In genomic region chr3:115148142-115148790, GRCh38 we compare ENCODE assay signal across 7 cellular contexts. TPM values are rescaled to one million over a fixed set of nuclear protein-coding genes. Genes with fewer than 3 reads are reported as not detected.
DNase-seq lines count a peak whose midpoint lies in the region; ATAC-seq, FAIRE-seq and TF ChIP-seq lines count a peak whose summit lies in the region.

No MANE protein-coding gene starts in this region.

- peak; percentile 0 for ATAC-seq in HG03066 (IDR thresholded peaks at IDR 0.05; ENCODE audit: low read depth, unreplicated experiment)

- H3K9me3 Mint-ChIP-seq in activated T-helper 1 cell treated with anti-CD3 and anti-CD28 coated beads, Interleukin-12 subunit alpha, Interleukin-12 subunit beta, Interleukin-2, Interleukin-4 antibody, amounts not matched to agents 30 ng/mL and 10 ng/mL and 1 ng/mL, durations not matched to agents 14 hours and 24 hours and 36 hours, result no peaks in the 10 kb centered on the region

- peak overlapping the region; percentile 72 for H3K4me3 ChIP-seq in iPS-18c (ENCODE audit: insufficient read depth, low read depth, low read length)
- H3K4me3 ChIP-seq in stomach smooth muscle (ENCODE audit: low read length in 2 of 2), result peak overlapping the region; percentile 71 to 83

- H3K4me1 Mint-ChIP-seq in activated T-helper 1 cell treated with anti-CD3 and anti-CD28 coated beads, Interleukin-12 subunit alpha, Interleukin-12 subunit beta, Interleukin-2, Interleukin-4 antibody, amounts not matched to agents 30 ng/mL and 10 ng/mL and 1 ng/mL, durations not matched to agents 14 hours and 24 hours and 36 hours (ENCODE audit: low read depth), result peaks cover 16% of the 10 kb centered on the region

- H3K4me3 Mint-ChIP-seq in activated T-helper 1 cell treated with anti-CD3 and anti-CD28 coated beads, Interleukin-12 subunit alpha, Interleukin-12 subunit beta, Interleukin-2, Interleukin-4 antibody, amounts not matched to agents 30 ng/mL and 10 ng/mL and 1 ng/mL, durations not matched to agents 14 hours and 24 hours and 36 hours, result peak overlapping the region; percentile 96

- H3K4me1 ChIP-seq in stomach smooth muscle (ENCODE audit: control insufficient read depth, insufficient read depth, low read length), result no peaks in the 10 kb centered on the region

- peak overlapping the region; percentile 97 for H3K27ac ChIP-seq in stomach smooth muscle (ENCODE audit: low read length)

- no peaks in the 10 kb centered on the region for H3K36me3 ChIP-seq in stomach smooth muscle (ENCODE audit: control insufficient read depth in 2 of 2, insufficient read depth in 2 of 2, low read length in 2 of 2)

- peaks cover 3% of the 10 kb centered on the region for H3K36me3 Mint-ChIP-seq in activated T-helper 1 cell treated with anti-CD3 and anti-CD28 coated beads, Interleukin-12 subunit alpha, Interleukin-12 subunit beta, Interleukin-2, Interleukin-4 antibody, amounts not matched to agents 30 ng/mL and 10 ng/mL and 1 ng/mL, durations not matched to agents 14 hours and 24 hours and 36 hours (ENCODE audit: low read depth)

- intact Hi-C loops in activated T-helper 1 cell treated with anti-CD3 and anti-CD28 coated beads, Interleukin-12 subunit alpha, Interleukin-12 subunit beta, Interleukin-2, Interleukin-4 antibody, amounts not matched to agents 30 ng/mL and 10 ng/mL and 1 ng/mL, durations not matched to agents 14 hours and 24 hours and 36 hours (cut with micrococcal nuclease), result loop anchor here (5.0 to 10.0 kb wide), 3 partner anchors 833 to 1613 kb away; partner anchors contain the start of genes SIDT1 and ZDHHC23

- peak overlapping the region; percentile 91 to 93 for H3K9ac ChIP-seq in stomach smooth muscle (ENCODE audit: low read length in 2 of 2)

- H3K27me3 ChIP-seq in stomach smooth muscle (ENCODE audit: control insufficient read depth in 1 of 2, insufficient read depth in 2 of 2, low read length in 2 of 2), result no peaks in the 10 kb centered on the region

- no peaks in the 10 kb centered on the region for H3K27me3 Mint-ChIP-seq in activated T-helper 1 cell treated with anti-CD3 and anti-CD28 coated beads, Interleukin-12 subunit alpha, Interleukin-12 subunit beta, Interleukin-2, Interleukin-4 antibody, amounts not matched to agents 30 ng/mL and 10 ng/mL and 1 ng/mL, durations not matched to agents 14 hours and 24 hours and 36 hours (ENCODE audit: insufficient read depth)

- no peak; the same call in 1 of the 2 replicates for TF ChIP-seq POLR2A in GM12892 (IDR thresholded peaks at IDR 0.05; ENCODE audit: low read depth, low read length)

- H3K9me3 ChIP-seq in iPS-18c (ENCODE audit: control insufficient read depth, insufficient read depth, low read length), result no peaks in the 10 kb centered on the region
- H3K9me3 ChIP-seq in stomach smooth muscle (ENCODE audit: control insufficient read depth in 2 of 2, low read length in 2 of 2), result no peaks in the 10 kb centered on the region

- FAIRE-seq in GM12892 (lab: Jason Lieb, UNC), result peak; percentile 9

- DNase-seq in GM12892 (ENCODE audit: insufficient read length), result no peak
- no peak for DNase-seq in activated T-helper 1 cell treated with anti-CD3 and anti-CD28 coated beads, Interleukin-12 subunit alpha, Interleukin-12 subunit beta, Interleukin-2, Interleukin-4 antibody, amounts not matched to agents 30 ng/mL and 10 ng/mL and 1 ng/mL, durations not matched to agents 14 hours and 24 hours and 36 hours (ENCODE audit: low spot score)
- no peak for DNase-seq in occipital lobe (lab: John Stamatoyannopoulos, UW)
- no peak for DNase-seq in NK-92 (lab: John Stamatoyannopoulos, UW; ENCODE audit: unreplicated experiment)

- peak overlapping the region; percentile 98 for H3K27ac Mint-ChIP-seq in activated T-helper 1 cell treated with anti-CD3 and anti-CD28 coated beads, Interleukin-12 subunit alpha, Interleukin-12 subunit beta, Interleukin-2, Interleukin-4 antibody, amounts not matched to agents 30 ng/mL and 10 ng/mL and 1 ng/mL, durations not matched to agents 14 hours and 24 hours and 36 hours

RNA-seq across cellular contexts. Expression of gene ZBTB20, which starts 1.2 kb away (rescaled TPM):
- polyA plus RNA-seq in GM12892 (2012; ENCODE audit: missing spikeins), result 1.8 TPM
- total RNA-seq in activated T-helper 1 cell treated with anti-CD3 and anti-CD28 coated beads, Interleukin-12 subunit alpha, Interleukin-12 subunit beta, Interleukin-2, Interleukin-4 antibody, amounts not matched to agents 30 ng/mL and 10 ng/mL and 1 ng/mL, durations not matched to agents 14 hours and 24 hours and 36 hours, result 3.4 and 4.1 TPM in 2 replicates
- 62.7 TPM for total RNA-seq in occipital lobe

Comparison
In these comparisons a context has a peak if more than half of its experiments do, and no peak if none do; other contexts are left out.
1. RNA of gene ZBTB20, which starts 1.2 kb away (total RNA-seq): 62.7 TPM in occipital lobe (single experiment); 3.4 to 4.1 TPM in activated T-helper 1 cell treated with anti-CD3 and anti-CD28 coated beads, Interleukin-12 subunit alpha, Interleukin-12 subunit beta, Interleukin-2, Interleukin-4 antibody, amounts not matched to agents 30 ng/mL and 10 ng/mL and 1 ng/mL, durations not matched to agents 14 hours and 24 hours and 36 hours; every median in the first group is over 10 times any median in the second.